In genomic region chr1:6271554-6271953, GRCh38 we compare ENCODE assay signal across 24 cellular contexts. TPM values are rescaled to one million over a fixed set of nuclear protein-coding genes. Genes with fewer than 3 reads are reported as not detected.
DNase-seq lines count a peak whose midpoint lies in the region; FAIRE-seq and TF ChIP-seq lines count a peak whose summit lies in the region.
"Had no signal": no experiment of that assay in that cellular context is flagged by ENCODE, and none has a peak within 500 bp of the region (broad histone marks: within the 10 kb centered on the region; RNA-seq: fewer than 3 reads in every experiment).

No MANE protein-coding gene starts in this region.

- no peak overlapping the region for H3K27ac Mint-ChIP-seq in activated T-helper 2 cell treated with anti-CD3 and anti-CD28 coated beads, Interferon-gamma antibody, Interleukin-2, Interleukin-4, amounts not matched to agents 10 μg/mL and 5 μg/mL and 100 μg/mL, durations not matched to agents 14 hours and 24 hours and 36 hours
- H3K27ac Mint-ChIP-seq: activated naive CD4-positive, alpha-beta T cell treated with anti-CD3 and anti-CD28 coated beads, Interleukin-2, amount 50 U/mL, for 24 hours had no signal

- H3K4me1 Mint-ChIP-seq in activated T-helper 2 cell treated with anti-CD3 and anti-CD28 coated beads, Interferon-gamma antibody, Interleukin-2, Interleukin-4, amounts not matched to agents 10 μg/mL and 5 μg/mL and 100 μg/mL, durations not matched to agents 14 hours and 24 hours and 36 hours (ENCODE audit: low read depth) = no peaks in the 10 kb centered on the region
- H3K4me1 Mint-ChIP-seq: activated naive CD4-positive, alpha-beta T cell treated with anti-CD3 and anti-CD28 coated beads, Interleukin-2, amount 50 U/mL, for 24 hours had no signal

- H3K36me3 ChIP-seq in small intestine (ENCODE audit: control insufficient read depth in 2 of 2, insufficient read depth in 2 of 2, low read length in 2 of 2) = no peaks in the 10 kb centered on the region
- H3K36me3 ChIP-seq: esophagus squamous epithelium, heart right ventricle, neural progenitor cell had no signal

- WGBS in small intestine, 3 donors = 19 to 53% (median 36%) methylated on average over 12 of the region's 12 CpGs

- H3K36me3 Mint-ChIP-seq in activated T-helper 2 cell treated with anti-CD3 and anti-CD28 coated beads, Interferon-gamma antibody, Interleukin-2, Interleukin-4, amounts not matched to agents 10 μg/mL and 5 μg/mL and 100 μg/mL, durations not matched to agents 14 hours and 24 hours and 36 hours (ENCODE audit: low read depth) = no peaks in the 10 kb centered on the region
- H3K36me3 Mint-ChIP-seq: activated naive CD4-positive, alpha-beta T cell treated with anti-CD3 and anti-CD28 coated beads, Interleukin-2, amount 50 U/mL, for 24 hours; neural progenitor cell had no signal

- no peak for TF ChIP-seq CTCF in fibroblast of villous mesenchyme (IDR thresholded peaks at IDR 0.05; ENCODE audit: insufficient read depth, low read depth, low read length)

- H3K9me3 ChIP-seq in small intestine (ENCODE audit: control insufficient read depth, low read depth) = no peaks in the 10 kb centered on the region
- H3K9me3 ChIP-seq: body of pancreas, esophagus squamous epithelium, heart right ventricle had no signal

- H3K9me3 Mint-ChIP-seq in activated T-helper 2 cell treated with anti-CD3 and anti-CD28 coated beads, Interferon-gamma antibody, Interleukin-2, Interleukin-4, amounts not matched to agents 10 μg/mL and 5 μg/mL and 100 μg/mL, durations not matched to agents 14 hours and 24 hours and 36 hours = no peaks in the 10 kb centered on the region
- H3K9me3 Mint-ChIP-seq: activated naive CD4-positive, alpha-beta T cell treated with anti-CD3 and anti-CD28 coated beads, Interleukin-2, amount 50 U/mL, for 24 hours; neural progenitor cell had no signal

- H3K4me3 Mint-ChIP-seq in activated T-helper 2 cell treated with anti-CD3 and anti-CD28 coated beads, Interferon-gamma antibody, Interleukin-2, Interleukin-4, amounts not matched to agents 10 μg/mL and 5 μg/mL and 100 μg/mL, durations not matched to agents 14 hours and 24 hours and 36 hours (ENCODE audit: low read depth) = no peak overlapping the region
- H3K4me3 Mint-ChIP-seq: activated naive CD4-positive, alpha-beta T cell treated with anti-CD3 and anti-CD28 coated beads, Interleukin-2, amount 50 U/mL, for 24 hours; neural progenitor cell had no signal

- DNase-seq in DMS 273 (lab: John Stamatoyannopoulos, UW; ENCODE audit: unreplicated experiment) (peak; percentile 32), DMS 273 treated with DMSO at 0.1 percent for 48 hours (lab: John Stamatoyannopoulos, UW) (no peak), NCI-H748 (lab: John Stamatoyannopoulos, UW; ENCODE audit: unreplicated experiment) (peak; percentile 82), fibroblast of villous mesenchyme (ENCODE audit: low read depth) (peak; percentile 39), small intestine (peak; percentile 68), posterior vena cava (ENCODE audit: low spot score) (no peak), GM19240 (ENCODE audit: insufficient read length, low spot score) (no peak)
- no peak for DNase-seq in activated T-helper 2 cell treated with anti-CD3 and anti-CD28 coated beads, Interferon-gamma antibody, Interleukin-2, Interleukin-4, amounts not matched to agents 10 μg/mL and 5 μg/mL and 100 μg/mL, durations not matched to agents 14 hours and 24 hours and 36 hours (ENCODE audit: low spot score)
- DNase-seq: activated CD4-positive, alpha-beta T cell treated with anti-CD3 and anti-CD28 coated beads, Interleukin-2, amount 50 U/mL, for 4 hours; activated T-cell treated with anti-CD3 and anti-CD28 coated beads, Interleukin-2, amount 50 U/mL, for 1 hour; body of pancreas; C1 segment of cervical spinal cord; DND-41; esophagus squamous epithelium; heart right ventricle; NCI-H524; stimulated activated naive CD8-positive, alpha-beta T cell treated with anti-CD3 and anti-CD28 coated beads, Interleukin-15, Interleukin-2, amounts not matched to agents 100 U/mL and 50 U/mL, for 24 hours had no signal

- H3K27me3 Mint-ChIP-seq in activated T-helper 2 cell treated with anti-CD3 and anti-CD28 coated beads, Interferon-gamma antibody, Interleukin-2, Interleukin-4, amounts not matched to agents 10 μg/mL and 5 μg/mL and 100 μg/mL, durations not matched to agents 14 hours and 24 hours and 36 hours (ENCODE audit: low read depth) = no peaks in the 10 kb centered on the region
- H3K27me3 Mint-ChIP-seq: activated naive CD4-positive, alpha-beta T cell treated with anti-CD3 and anti-CD28 coated beads, Interleukin-2, amount 50 U/mL, for 24 hours had no signal

- H3K4me3 ChIP-seq in fibroblast of villous mesenchyme (ENCODE audit: low read depth, low read length) = no peak overlapping the region
- no peak overlapping the region for H3K4me3 ChIP-seq in small intestine (ENCODE audit: low read depth in 1 of 2, low read length in 2 of 2)
- H3K4me3 ChIP-seq: body of pancreas, esophagus squamous epithelium, heart right ventricle, neural progenitor cell had no signal

- H3K27me3 ChIP-seq in small intestine (ENCODE audit: control insufficient read depth in 2 of 2, insufficient read depth in 2 of 2, low read length in 2 of 2) = no peaks in the 10 kb centered on the region
- H3K27me3 ChIP-seq: body of pancreas, esophagus squamous epithelium, heart right ventricle, neural progenitor cell had no signal

- no peak for FAIRE-seq in small intestine (lab: Jason Lieb, UNC)
- FAIRE-seq: islet of Langerhans had no signal

- peak overlapping the region in 1 of 2 donors; percentile 79 for H3K27ac ChIP-seq in small intestine (ENCODE audit: low read depth in 1 of 2, low read length in 1 of 2)
- H3K27ac ChIP-seq: 22Rv1, body of pancreas, esophagus squamous epithelium, heart right ventricle, neural progenitor cell had no signal

- H3K4me1 ChIP-seq in small intestine (ENCODE audit: control insufficient read depth in 2 of 2, insufficient read depth in 1 of 2, low read depth in 1 of 2, low read length in 1 of 2) = peaks cover 0 to 10% of the 10 kb centered on the region in 2 donors
- H3K4me1 ChIP-seq: body of pancreas had no signal

- intact Hi-C loops in posterior vena cava (cut with DNase I) = no loop called here
- intact Hi-C loops in activated T-helper 2 cell treated with anti-CD3 and anti-CD28 coated beads, Interferon-gamma antibody, Interleukin-2, Interleukin-4, amounts not matched to agents 10 μg/mL and 5 μg/mL and 100 μg/mL, durations not matched to agents 14 hours and 24 hours and 36 hours (cut with micrococcal nuclease) = no loop called here

RNA-seq across cellular contexts. Expression of gene GPR153, which starts 10.7 kb away (rescaled TPM):
- total RNA-seq in fibroblast of villous mesenchyme = 5.2 and 5.8 TPM in 2 replicates
- polyA plus RNA-seq in small intestine = 10 to 100 TPM in 2 of 3 donors, 1 to 10 TPM in 1; 6.5 to 34.9 (median 22.2) TPM
- total RNA-seq in posterior vena cava = 10 to 100 TPM in 1 of 2 donors, 1 to 10 TPM in 1; 9.3 to 11.8 TPM
- total RNA-seq in activated T-helper 2 cell treated with anti-CD3 and anti-CD28 coated beads, Interferon-gamma antibody, Interleukin-2, Interleukin-4, amounts not matched to agents 10 μg/mL and 5 μg/mL and 100 μg/mL, durations not matched to agents 14 hours and 24 hours and 36 hours = 1.5 TPM in 2 replicates

RNA-seq across cellular contexts. Expression of gene HES3, which starts 27.6 kb away (rescaled TPM):
- total RNA-seq in fibroblast of villous mesenchyme (not detected in 2 replicates), posterior vena cava (not detected)
- not detected for polyA plus RNA-seq in small intestine
- total RNA-seq in activated T-helper 2 cell treated with anti-CD3 and anti-CD28 coated beads, Interferon-gamma antibody, Interleukin-2, Interleukin-4, amounts not matched to agents 10 μg/mL and 5 μg/mL and 100 μg/mL, durations not matched to agents 14 hours and 24 hours and 36 hours = not detected in 2 replicates
- total RNA-seq: body of pancreas, dermis microvascular lymphatic vessel endothelial cell, esophagus squamous epithelium, heart right ventricle, RPMI7951, ureter had no signal
- polyA plus RNA-seq: heart right ventricle had no signal

RNA-seq across cellular contexts. Expression of gene ICMT, which starts 35.8 kb away (rescaled TPM):
- total RNA-seq in fibroblast of villous mesenchyme (64.1 and 99.7 TPM in 2 replicates), posterior vena cava (10 to 100 TPM; 49.6 to 61.1 TPM)
- polyA plus RNA-seq in small intestine = 10 to 100 TPM; 16.5 to 37.0 (median 25.7) TPM
- 60.0 and 62.3 TPM in 2 replicates for total RNA-seq in activated T-helper 2 cell treated with anti-CD3 and anti-CD28 coated beads, Interferon-gamma antibody, Interleukin-2, Interleukin-4, amounts not matched to agents 10 μg/mL and 5 μg/mL and 100 μg/mL, durations not matched to agents 14 hours and 24 hours and 36 hours

Comparison
In these comparisons a context has a peak if more than half of its experiments do, and no peak if none do; other contexts are left out.
1. DNase-seq: peak in DMS 273 (single experiment), NCI-H748 (single experiment), fibroblast of villous mesenchyme (single experiment) and small intestine (single experiment); none in DMS 273 treated with DMSO at 0.1 percent for 48 hours (single experiment), posterior vena cava (single experiment), activated T-helper 2 cell treated with anti-CD3 and anti-CD28 coated beads, Interferon-gamma antibody, Interleukin-2, Interleukin-4, amounts not matched to agents 10 μg/mL and 5 μg/mL and 100 μg/mL, durations not matched to agents 14 hours and 24 hours and 36 hours (single experiment) and GM19240 (single experiment).